Comparison of ENCODE assay signal across 24 cellular contexts in the genomic region with DNA sequence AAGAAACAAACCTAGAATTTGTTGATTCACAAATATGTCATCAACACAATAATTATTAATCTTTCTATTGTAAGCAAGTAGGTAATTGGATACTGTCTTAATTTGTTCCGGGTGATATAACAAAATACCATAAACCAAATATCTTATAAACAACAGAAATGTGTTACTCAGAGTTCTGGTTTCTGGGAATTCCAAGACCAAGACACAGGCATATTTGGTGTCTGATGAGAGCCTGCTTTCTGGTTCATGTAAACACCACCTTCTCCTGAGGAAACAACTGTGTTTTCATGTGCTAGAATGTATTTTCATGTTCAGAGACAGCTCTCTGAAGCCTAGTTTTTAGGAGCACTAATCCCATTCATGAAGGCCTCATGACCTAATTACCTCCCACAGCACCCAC.
DNase-seq lines count a peak whose midpoint lies in the region; ATAC-seq and TF ChIP-seq lines count a peak whose summit lies in the region.
"Had no signal": no experiment of that assay in that cellular context is flagged by ENCODE, and none has a peak within 500 bp of the region (broad histone marks: within the 10 kb centered on the region; RNA-seq: fewer than 3 reads in every experiment).

No MANE protein-coding gene starts in this region.

- no peaks in the 10 kb centered on the region for H3K27me3 Mint-ChIP-seq in activated T-helper 17 cell treated with anti-CD3 and anti-CD28 coated beads, Interleukin-2, amount 50 U/mL, for 72 hours
- H3K27me3 Mint-ChIP-seq in WTC11 (ENCODE audit: low read depth) = no peaks in the 10 kb centered on the region
- H3K27me3 Mint-ChIP-seq: CD4-positive, alpha-beta memory T cell; IgD-negative memory B cell had no signal

- no peak overlapping the region for H3K27ac Mint-ChIP-seq in activated T-helper 17 cell treated with anti-CD3 and anti-CD28 coated beads, Interleukin-2, amount 50 U/mL, for 72 hours
- H3K27ac Mint-ChIP-seq in WTC11 = no peak overlapping the region
- H3K27ac Mint-ChIP-seq: CD4-positive, alpha-beta memory T cell; GM23338; IgD-negative memory B cell had no signal

- H2BK120ac ChIP-seq in mesenchymal stem cell (ENCODE audit: low read depth, low read length) = no peak overlapping the region

- H2BK15ac ChIP-seq in mesenchymal stem cell (ENCODE audit: low read depth, poor library complexity, severe bottlenecking) = no peak overlapping the region

- no peak overlapping the region for H3K18ac ChIP-seq in mesenchymal stem cell (ENCODE audit: low read depth in 1 of 2, low read length in 2 of 2)

- no peak overlapping the region for H3K14ac ChIP-seq in mesenchymal stem cell (ENCODE audit: low read length in 2 of 2)

- no peaks in the 10 kb centered on the region for H3K36me3 ChIP-seq in mesenchymal stem cell (ENCODE audit: control insufficient read depth in 1 of 2, insufficient read depth in 2 of 2, low read depth in 1 of 2, low read length in 2 of 2)
- H3K36me3 ChIP-seq: BLaER1 treated with 17β-estradiol and CSF1 and Interleukin-3, amounts not matched to agents 10 nM and 100 nM; MG63 had no signal

- H4K91ac ChIP-seq in mesenchymal stem cell (ENCODE audit: low read length) = no peak overlapping the region

- H3K79me1 ChIP-seq in mesenchymal stem cell (replicated peaks; ENCODE audit: low read length, poor library complexity, severe bottlenecking) = no peaks in the 10 kb centered on the region

- H2AFZ ChIP-seq in mesenchymal stem cell (ENCODE audit: low read depth, low read length) = no peak overlapping the region
- H2AFZ ChIP-seq: GM23338 had no signal

- H2BK12ac ChIP-seq in mesenchymal stem cell (ENCODE audit: low read length in 2 of 2) = no peak overlapping the region

- DNase-seq in ELR (ENCODE audit: low read depth) = peak; percentile 47
- peak; percentile 8 for DNase-seq in M059J (ENCODE audit: low read depth)
- DNase-seq in choroid plexus epithelial cell (ENCODE audit: low read depth) = peak; percentile 41
- DNase-seq in mesenchymal stem cell = peak; percentile 48
- DNase-seq in NK-92 (lab: John Stamatoyannopoulos, UW; ENCODE audit: unreplicated experiment) = no peak
- DNase-seq in WTC11 (ENCODE audit: low spot score) = no peak
- DNase-seq: ACHN; Caco-2; CD4-positive, alpha-beta memory T cell; DND-41; MG63; NCI-H1417; NCI-H1694 treated with DMSO at 0.1 percent for 48 hours; NCI-H2081 treated with DMSO at 0.1 percent for 48 hours; NCI-H2171 treated with DMSO at 0.1 percent for 48 hours; NCI-H446; NCI-H526 treated with DMSO at 0.1 percent for 48 hours had no signal

- CTCF ChIA-PET in WTC11 (lab: Charles Lee) = no interaction called here

- no peaks in the 10 kb centered on the region for H3K4me1 ChIP-seq in mesenchymal stem cell (ENCODE audit: control insufficient read depth, insufficient read depth, low read depth, low read length)
- H3K4me1 ChIP-seq: BLaER1 treated with 17β-estradiol and CSF1 and Interleukin-3, amounts not matched to agents 10 nM and 100 nM; Caco-2 had no signal

- TF ChIP-seq CTCF in choroid plexus epithelial cell (conservative IDR thresholded peaks at IDR 0.05; ENCODE audit: low read depth, low read length) (no peak), WTC11 (IDR thresholded peaks at IDR 0.05) (no peak)

- ATAC-seq in activated T-helper 17 cell treated with anti-CD3 and anti-CD28 coated beads, Interleukin-2, amount 50 U/mL, for 72 hours (replicated peaks) = no peak
- ATAC-seq in GM21529 (IDR thresholded peaks at IDR 0.05; ENCODE audit: unreplicated experiment) (no peak), WTC11 (no peak)
- ATAC-seq: GM23338, Right ventricle myocardium inferior had no signal

- H3K23ac ChIP-seq in mesenchymal stem cell (ENCODE audit: low read length in 2 of 2) = no peak overlapping the region

- H3K4me1 Mint-ChIP-seq in activated T-helper 17 cell treated with anti-CD3 and anti-CD28 coated beads, Interleukin-2, amount 50 U/mL, for 72 hours = no peaks in the 10 kb centered on the region
- H3K4me1 Mint-ChIP-seq in WTC11 = no peaks in the 10 kb centered on the region
- H3K4me1 Mint-ChIP-seq: CD4-positive, alpha-beta memory T cell; GM23338; IgD-negative memory B cell had no signal

- POLR2A ChIA-PET in WTC11 (lab: Charles Lee) = no interaction called here

- H3K4me3 Mint-ChIP-seq in activated T-helper 17 cell treated with anti-CD3 and anti-CD28 coated beads, Interleukin-2, amount 50 U/mL, for 72 hours = no peak overlapping the region
- H3K4me3 Mint-ChIP-seq in WTC11 = no peak overlapping the region
- H3K4me3 Mint-ChIP-seq: CD4-positive, alpha-beta memory T cell; GM23338; IgD-negative memory B cell had no signal

- H3K9ac ChIP-seq in mesenchymal stem cell (ENCODE audit: low read length) = no peak overlapping the region
- H3K9ac ChIP-seq: BLaER1 treated with 17β-estradiol and CSF1 and Interleukin-3, amounts not matched to agents 10 nM and 100 nM had no signal

- WGBS in mesenchymal stem cell = no CpG with 5 or more reads among the region's 1 CpG

- H3K4ac ChIP-seq in mesenchymal stem cell (ENCODE audit: low read depth in 1 of 2, low read length in 2 of 2) = no peak overlapping the region

- H3K4me3 ChIP-seq in choroid plexus epithelial cell (ENCODE audit: low read depth, low read length) = no peak overlapping the region
- H3K4me3 ChIP-seq in mesenchymal stem cell (ENCODE audit: insufficient read depth in 1 of 2, low read depth in 1 of 2, low read length in 2 of 2) = no peak overlapping the region
- H3K4me3 ChIP-seq: BLaER1 treated with 17β-estradiol and CSF1 and Interleukin-3, amounts not matched to agents 10 nM and 100 nM; GM23338; MG63 had no signal

- no peak overlapping the region for H2BK5ac ChIP-seq in mesenchymal stem cell (ENCODE audit: low read depth, low read length, poor library complexity, severe bottlenecking)

- no peaks in the 10 kb centered on the region for H3K9me3 ChIP-seq in mesenchymal stem cell (ENCODE audit: control insufficient read depth, low read length)
- H3K9me3 ChIP-seq: Caco-2, MG63 had no signal

- no peaks in the 10 kb centered on the region for H3K36me3 Mint-ChIP-seq in activated T-helper 17 cell treated with anti-CD3 and anti-CD28 coated beads, Interleukin-2, amount 50 U/mL, for 72 hours (ENCODE audit: low read depth)
- peaks cover 23% of the 10 kb centered on the region for H3K36me3 Mint-ChIP-seq in WTC11
- H3K36me3 Mint-ChIP-seq: CD4-positive, alpha-beta memory T cell; IgD-negative memory B cell had no signal

- H3K9me3 Mint-ChIP-seq in activated T-helper 17 cell treated with anti-CD3 and anti-CD28 coated beads, Interleukin-2, amount 50 U/mL, for 72 hours = peaks cover 11% of the 10 kb centered on the region
- peaks cover 36% of the 10 kb centered on the region for H3K9me3 Mint-ChIP-seq in WTC11

- no peak overlapping the region for H4K8ac ChIP-seq in mesenchymal stem cell (ENCODE audit: low read length)

- H2AK5ac ChIP-seq in mesenchymal stem cell (ENCODE audit: low read length, severe bottlenecking) = no peak overlapping the region

- H3K4me2 ChIP-seq in mesenchymal stem cell (ENCODE audit: low read length, poor library complexity, severe bottlenecking) = no peak overlapping the region
- H3K4me2 ChIP-seq: BLaER1 treated with 17β-estradiol and CSF1 and Interleukin-3, amounts not matched to agents 10 nM and 100 nM; GM23338 had no signal

- no peaks in the 10 kb centered on the region for H3K27me3 ChIP-seq in mesenchymal stem cell (ENCODE audit: control insufficient read depth in 1 of 2, insufficient read depth in 1 of 2, low read length in 2 of 2)
- H3K27me3 ChIP-seq: BLaER1 treated with 17β-estradiol and CSF1 and Interleukin-3, amounts not matched to agents 10 nM and 100 nM; MG63 had no signal

- no peak overlapping the region for H3K27ac ChIP-seq in mesenchymal stem cell (ENCODE audit: low read length, poor library complexity, severe bottlenecking)
- H3K27ac ChIP-seq: 22Rv1; BLaER1 treated with 17β-estradiol and CSF1 and Interleukin-3, amounts not matched to agents 10 nM and 100 nM had no signal

TF ChIP-seq in WTC11, 78 proteins besides CTCF, POLR2A, EP300 and RAD21 (continues in another document):
- no peak for TF ChIP-seq NR2C2 (CRISPR knock-in tag; IDR thresholded peaks at IDR 0.05)
- TF ChIP-seq, protein P1, sequence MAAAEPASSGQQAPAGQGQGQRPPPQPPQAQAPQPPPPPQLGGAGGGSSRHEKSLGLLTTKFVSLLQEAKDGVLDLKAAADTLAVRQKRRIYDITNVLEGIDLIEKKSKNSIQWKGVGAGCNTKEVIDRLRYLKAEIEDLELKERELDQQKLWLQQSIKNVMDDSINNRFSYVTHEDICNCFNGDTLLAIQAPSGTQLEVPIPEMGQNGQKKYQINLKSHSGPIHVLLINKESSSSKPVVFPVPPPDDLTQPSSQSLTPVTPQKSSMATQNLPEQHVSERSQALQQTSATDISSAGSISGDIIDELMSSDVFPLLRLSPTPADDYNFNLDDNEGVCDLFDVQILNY (CRISPR knock-in tag; IDR thresholded peaks at IDR 0.05) = no peak
- no peak for TF ChIP-seq ATF1 (CRISPR knock-in tag; IDR thresholded peaks at IDR 0.05)
- TF ChIP-seq ZNF232 (CRISPR knock-in tag; IDR thresholded peaks at IDR 0.05) = no peak
- no peak for TF ChIP-seq ZNF281 (CRISPR knock-in tag; IDR thresholded peaks at IDR 0.05)
- TF ChIP-seq ZNF138 (CRISPR knock-in tag; conservative IDR thresholded peaks at IDR 0.05) = no peak
- TF ChIP-seq MYBL2 (CRISPR knock-in tag; IDR thresholded peaks at IDR 0.05) = no peak

Comparison
In these comparisons a context has a peak if more than half of its experiments do, and no peak if none do; other contexts are left out.
1. DNase-seq: peak in ELR (single experiment), M059J (single experiment), choroid plexus epithelial cell (single experiment) and mesenchymal stem cell (single experiment); none in NK-92 (single experiment) and WTC11 (single experiment).